ENCODE assay signal across 21 cellular contexts in the genomic region with DNA sequence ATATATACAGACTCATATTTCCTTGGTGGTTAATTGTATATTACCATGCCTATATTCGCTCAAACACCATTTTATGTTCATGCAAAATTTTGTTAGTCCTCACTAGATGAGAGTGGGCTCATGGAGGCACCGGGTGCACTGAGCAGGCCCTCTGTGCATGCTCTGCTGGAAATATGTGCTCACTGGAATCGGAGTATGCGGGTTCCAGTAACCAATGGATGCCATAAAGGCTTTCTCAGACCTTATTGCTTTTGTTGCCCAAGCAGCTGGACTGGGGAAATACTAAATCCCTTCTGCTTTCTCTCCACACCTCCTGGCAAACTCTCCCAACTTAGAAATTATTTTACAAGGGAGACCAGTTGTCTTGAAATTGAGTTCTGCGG. TPM values are rescaled to one million over a fixed set of nuclear protein-coding genes. Genes with fewer than 3 reads are reported as not detected.
DNase-seq lines count a peak whose midpoint lies in the region; ATAC-seq and TF ChIP-seq lines count a peak whose summit lies in the region.
"Had no signal": no experiment of that assay in that cellular context is flagged by ENCODE, and none has a peak within 500 bp of the region (broad histone marks: within the 10 kb centered on the region; RNA-seq: fewer than 3 reads in every experiment).

No MANE protein-coding gene starts in this region.

- BruUV-seq in A673 (replicated peaks; lab: Mats Ljungman, UMichigan), result no TSS peak

- H3K36me3 Mint-ChIP-seq in neural progenitor cell, result no peaks in the 10 kb centered on the region
- H3K36me3 Mint-ChIP-seq: activated naive CD4-positive, alpha-beta T cell treated with anti-CD3 and anti-CD28 coated beads, Interleukin-2, amount 10 ng/mL, durations not matched to agents 7 days and 5 days had no signal

- H3K36me3 ChIP-seq in A673 (ENCODE audit: insufficient read depth, low read length, poor library complexity, severe bottlenecking) (no peaks in the 10 kb centered on the region), Peyer's patch (no peaks in the 10 kb centered on the region), ovary (no peaks in the 10 kb centered on the region), neural progenitor cell (no peaks in the 10 kb centered on the region)
- H3K36me3 ChIP-seq: colonic mucosa had no signal

- H3F3A ChIP-seq in neural progenitor cell (ENCODE audit: low read depth), result no peaks in the 10 kb centered on the region

- no peaks in the 10 kb centered on the region for H3K9me3 ChIP-seq in A673 (ENCODE audit: low read depth, low read length, poor library complexity, severe bottlenecking)
- no peaks in the 10 kb centered on the region for H3K9me3 ChIP-seq in Peyer's patch
- H3K9me3 ChIP-seq in ovary, result no peaks in the 10 kb centered on the region
- no peaks in the 10 kb centered on the region for H3K9me3 ChIP-seq in neural progenitor cell (ENCODE audit: low read depth)
- H3K9me3 ChIP-seq: colonic mucosa had no signal

- peak overlapping the region; percentile 97 for H3K27ac ChIP-seq in A673 (ENCODE audit: low read depth, low read length, poor library complexity, severe bottlenecking)
- peak overlapping the region; percentile 23 to 94 (median 82) for H3K27ac ChIP-seq in Peyer's patch
- peak overlapping the region; percentile 95 to 100 for H3K27ac ChIP-seq in ovary
- no peak overlapping the region for H3K27ac ChIP-seq in neural progenitor cell
- H3K27ac ChIP-seq: colonic mucosa had no signal

- H3K27me3 Mint-ChIP-seq in neural progenitor cell (ENCODE audit: insufficient read depth, low read depth), result peaks cover 89% of the 10 kb centered on the region

- intact Hi-C loops in A673 (cut with micrococcal nuclease; ENCODE audit: unreplicated experiment), result no loop called here
- intact Hi-C loops in ovary (cut with DNase I), result no loop called here

- no peaks in the 10 kb centered on the region for H3K9me3 Mint-ChIP-seq in neural progenitor cell
- H3K9me3 Mint-ChIP-seq: activated CD4-positive, alpha-beta memory T cell treated with anti-CD3 and anti-CD28 coated beads, Interleukin-2, amount 10 ng/mL, durations not matched to agents 7 days and 5 days; activated naive CD4-positive, alpha-beta T cell treated with anti-CD3 and anti-CD28 coated beads, Interleukin-2, amount 10 ng/mL, durations not matched to agents 7 days and 5 days; activated T-cell treated with anti-CD3 and anti-CD28 coated beads, Interleukin-2, amount 50 U/mL, for 24 hours; CD4-positive, alpha-beta memory T cell; T-helper 1 cell treated with Interleukin-12 subunit alpha and Interleukin-12 subunit beta and Interleukin-4 antibody, amounts not matched to agents 30 μg/mL and 1 μg/mL, for 36 hours had no signal

- ATAC-seq in HG02571 (IDR thresholded peaks at IDR 0.05; ENCODE audit: unreplicated experiment), result no peak

- TF ChIP-seq EP300 in ovary (IDR thresholded peaks at IDR 0.05), result no peak

- no peak overlapping the region for H3K4me2 ChIP-seq in neural progenitor cell

- H3K4me1 ChIP-seq in A673 (ENCODE audit: insufficient read depth, low read length, poor library complexity, severe bottlenecking) (peaks cover 74% of the 10 kb centered on the region), Peyer's patch (peaks cover 0 to 13% (median 4%) of the 10 kb centered on the region in 4 donors), ovary (ENCODE audit: insufficient read depth) (peaks cover 9% of the 10 kb centered on the region), neural progenitor cell (no peaks in the 10 kb centered on the region)

- H3K4me1 Mint-ChIP-seq in neural progenitor cell, result no peaks in the 10 kb centered on the region

- no peak overlapping the region for H3K4me3 Mint-ChIP-seq in neural progenitor cell
- H3K4me3 Mint-ChIP-seq: activated CD4-positive, alpha-beta memory T cell treated with anti-CD3 and anti-CD28 coated beads, Interleukin-2, amount 10 ng/mL, durations not matched to agents 7 days and 5 days; activated naive CD4-positive, alpha-beta T cell treated with anti-CD3 and anti-CD28 coated beads, Interleukin-2, amount 10 ng/mL, durations not matched to agents 7 days and 5 days; activated T-cell treated with anti-CD3 and anti-CD28 coated beads, Interleukin-2, amount 50 U/mL, for 24 hours; T-helper 1 cell treated with Interleukin-12 subunit alpha and Interleukin-12 subunit beta and Interleukin-4 antibody, amounts not matched to agents 30 μg/mL and 1 μg/mL, for 36 hours had no signal

- H3K9ac ChIP-seq in neural progenitor cell, result no peak overlapping the region

- DNase-seq in A673 (ENCODE audit: low spot score) (no peak), Peyer's patch (no peak), fibroblast of mammary gland (ENCODE audit: low read depth) (no peak), ovary (no peak), COLO829 (ENCODE audit: low spot score) (no peak), neural progenitor cell (ENCODE audit: low spot score) (no peak), DMS153 (lab: John Stamatoyannopoulos, UW) (no peak)
- DNase-seq: activated CD4-positive, alpha-beta memory T cell treated with anti-CD3 and anti-CD28 coated beads, Interleukin-2, amount 10 ng/mL, durations not matched to agents 7 days and 5 days; activated naive CD4-positive, alpha-beta T cell treated with anti-CD3 and anti-CD28 coated beads, Interleukin-2, amount 10 ng/mL, durations not matched to agents 7 days and 5 days; activated T-cell treated with anti-CD3 and anti-CD28 coated beads, Interleukin-2, amount 50 U/mL, for 24 hours; CD4-positive, alpha-beta memory T cell; colonic mucosa; DMS79 treated with DMSO at 0.1 percent for 48 hours; left ventricle myocardium superior; NCI-H1930; NCI-H446; stimulated activated CD4-positive, alpha-beta T cell treated with anti-CD3 and anti-CD28 coated beads, Interleukin-12 subunit alpha, Interleukin-12 subunit beta, amount 100 ng/mL, for 4 hours had no signal

- CTCF ChIA-PET in A673 (lab: Charles Lee), result no interaction called here

- no peak overlapping the region for H3K27ac Mint-ChIP-seq in neural progenitor cell
- H3K27ac Mint-ChIP-seq: activated CD4-positive, alpha-beta memory T cell treated with anti-CD3 and anti-CD28 coated beads, Interleukin-2, amount 10 ng/mL, durations not matched to agents 7 days and 5 days; activated naive CD4-positive, alpha-beta T cell treated with anti-CD3 and anti-CD28 coated beads, Interleukin-2, amount 10 ng/mL, durations not matched to agents 7 days and 5 days; activated T-cell treated with anti-CD3 and anti-CD28 coated beads, Interleukin-2, amount 50 U/mL, for 24 hours; CD4-positive, alpha-beta memory T cell; T-helper 1 cell treated with Interleukin-12 subunit alpha and Interleukin-12 subunit beta and Interleukin-4 antibody, amounts not matched to agents 30 μg/mL and 1 μg/mL, for 36 hours had no signal

- no peak overlapping the region for H2AFZ ChIP-seq in neural progenitor cell (replicated peaks)

- TF ChIP-seq POLR2A in Peyer's patch (IDR thresholded peaks at IDR 0.05) (no peak), ovary (IDR thresholded peaks at IDR 0.05) (no peak)

- TF ChIP-seq CTCF in A673 (conservative IDR thresholded peaks at IDR 0.05; ENCODE audit: low read depth, low read length), result no peak
- TF ChIP-seq CTCF in Peyer's patch (IDR thresholded peaks at IDR 0.05), result no peak
- no peak for TF ChIP-seq CTCF in fibroblast of mammary gland (conservative IDR thresholded peaks at IDR 0.05; ENCODE audit: control insufficient read depth, insufficient read depth, low read depth, low read length)
- TF ChIP-seq CTCF in ovary (IDR thresholded peaks at IDR 0.05), result no peak
- TF ChIP-seq CTCF in neural progenitor cell (IDR thresholded peaks at IDR 0.05), result no peak

- POLR2A ChIA-PET in A673 (lab: Charles Lee; ENCODE audit: low non-redundant PET), result no interaction called here

- WGBS in ovary, 3 donors, result 19 to 43% (median 28%) methylated on average over 5 of the region's 5 CpGs

- H3K79me2 ChIP-seq in neural progenitor cell (ENCODE audit: low read depth), result no peaks in the 10 kb centered on the region

- peak overlapping the region; percentile 68 for H3K4me3 ChIP-seq in A673 (ENCODE audit: low read depth, low read length, poor library complexity, severe bottlenecking)
- peak overlapping the region in 3 of 4 donors; percentile 6 to 56 (median 36) for H3K4me3 ChIP-seq in Peyer's patch
- peak overlapping the region; percentile 94 for H3K4me3 ChIP-seq in fibroblast of mammary gland (ENCODE audit: control insufficient read depth, low read depth, low read length)
- peak overlapping the region; percentile 56 for H3K4me3 ChIP-seq in ovary
- H3K4me3 ChIP-seq in neural progenitor cell, result no peak overlapping the region
- H3K4me3 ChIP-seq: colonic mucosa had no signal

- H4K20me1 ChIP-seq in neural progenitor cell (ENCODE audit: low read depth), result peaks cover 85% of the 10 kb centered on the region

- no peaks in the 10 kb centered on the region for H3K27me3 ChIP-seq in A673 (replicated peaks; ENCODE audit: insufficient read depth, low read depth, low read length, poor library complexity)
- peaks cover 0 to 3% of the 10 kb centered on the region in 2 donors for H3K27me3 ChIP-seq in Peyer's patch
- no peaks in the 10 kb centered on the region for H3K27me3 ChIP-seq in ovary
- H3K27me3 ChIP-seq in neural progenitor cell, result peaks cover 100% of the 10 kb centered on the region

RNA-seq across cellular contexts. Expression of gene HOXC6, which starts 7.7 kb away (rescaled TPM):
- 20.8 and 22.3 TPM in 2 replicates for total RNA-seq in A673 (2021)
- total RNA-seq in Peyer's patch, result 1 to 10 TPM in 2 of 4 donors, under 1 TPM in 2; 0.70 to 1.7 (median 1.3) TPM
- total RNA-seq in ovary, result 10 to 100 TPM in 5 of 7 donors, 1 to 10 TPM in 2; 3.9 to 56.1 (median 21.4) TPM
- polyA plus RNA-seq in ovary, result 10 to 100 TPM; 23.3 to 37.8 TPM
- total RNA-seq in neural progenitor cell (ENCODE audit: low replicate concordance), result not detected in 2 replicates
- total RNA-seq: activated CD4-positive, alpha-beta memory T cell treated with anti-CD3 and anti-CD28 coated beads, Interleukin-2, amount 10 ng/mL, durations not matched to agents 7 days and 5 days; CD4-positive, alpha-beta memory T cell; frontal cortex had no signal
- polyA plus RNA-seq: CD4-positive, alpha-beta memory T cell had no signal

RNA-seq across cellular contexts. Expression of gene HOXC8, which starts 11.8 kb away (rescaled TPM):
- total RNA-seq in A673 (2021), result 10.9 and 11.1 TPM in 2 replicates
- total RNA-seq in Peyer's patch, result 1 to 10 TPM in 3 of 4 donors, under 1 TPM in 1; 0.35 to 1.7 (median 1.1) TPM
- 10 to 100 TPM in 1 of 7 donors, 1 to 10 TPM in 5, under 1 TPM in 1; 0.34 to 13.9 (median 7.7) TPM for total RNA-seq in ovary
- 10 to 100 TPM in 1 of 2 donors, 1 to 10 TPM in 1; 3.2 to 19.4 TPM for polyA plus RNA-seq in ovary
- not detected in 2 replicates for total RNA-seq in neural progenitor cell (ENCODE audit: low replicate concordance)
- total RNA-seq: activated CD4-positive, alpha-beta memory T cell treated with anti-CD3 and anti-CD28 coated beads, Interleukin-2, amount 10 ng/mL, durations not matched to agents 7 days and 5 days; CD4-positive, alpha-beta memory T cell; colonic mucosa; frontal cortex; left ventricle myocardium superior had no signal
- polyA plus RNA-seq: CD4-positive, alpha-beta memory T cell had no signal

RNA-seq across cellular contexts. Expression of gene HOXC5, which starts 12.3 kb away (rescaled TPM):
- total RNA-seq in A673 (2021) (1.6 and 1.9 TPM in 2 replicates), Peyer's patch (not detected), ovary (10 to 100 TPM in 1 of 7 donors, 1 to 10 TPM in 6; 1.8 to 11.0 (median 3.6) TPM), neural progenitor cell (ENCODE audit: low replicate concordance) (not detected in 2 replicates)
- 1 to 10 TPM; 2.1 to 2.2 TPM for polyA plus RNA-seq in ovary
- total RNA-seq: activated CD4-positive, alpha-beta memory T cell treated with anti-CD3 and anti-CD28 coated beads, Interleukin-2, amount 10 ng/mL, durations not matched to agents 7 days and 5 days; CD4-positive, alpha-beta memory T cell; colonic mucosa; frontal cortex; left ventricle myocardium superior had no signal
- polyA plus RNA-seq: CD4-positive, alpha-beta memory T cell; thymus had no signal

RNA-seq across cellular contexts. Expression of gene HOXC9, which starts 20.6 kb away (rescaled TPM):
- total RNA-seq in A673 (2021) (21.1 and 22.3 TPM in 2 replicates), Peyer's patch (10 to 100 TPM in 1 of 4 donors, 1 to 10 TPM in 2, not detected in 1; 1.7 to 13.2 (median 1.9) TPM), ovary (1 to 10 TPM in 2 of 7 donors, under 1 TPM in 4, not detected in 1; 0.26 to 3.9 (median 0.51) TPM), neural progenitor cell (ENCODE audit: low replicate concordance) (not detected in 2 replicates)
- polyA plus RNA-seq in ovary, result 10 to 100 TPM in 1 of 2 donors, 1 to 10 TPM in 1; 3.4 to 15.0 TPM
- total RNA-seq: activated CD4-positive, alpha-beta memory T cell treated with anti-CD3 and anti-CD28 coated beads, Interleukin-2, amount 10 ng/mL, durations not matched to agents 7 days and 5 days; CD4-positive, alpha-beta memory T cell; colonic mucosa; frontal cortex; left ventricle myocardium superior had no signal
- polyA plus RNA-seq: CD4-positive, alpha-beta memory T cell had no signal

RNA-seq across cellular contexts. Expression of gene HOXC4, which starts 33.1 kb away (rescaled TPM):
- total RNA-seq in A673 (2021), result 9.6 and 9.8 TPM in 2 replicates
- 1 to 10 TPM; 1.1 to 8.3 (median 1.8) TPM for total RNA-seq in Peyer's patch
- total RNA-seq in ovary, result 10 to 100 TPM in 5 of 7 donors, 1 to 10 TPM in 2; 3.3 to 21.8 (median 13.1) TPM
- 10 to 100 TPM in 1 of 2 donors, 1 to 10 TPM in 1; 7.9 to 10.9 TPM for polyA plus RNA-seq in ovary
- not detected in 2 replicates for total RNA-seq in neural progenitor cell (ENCODE audit: low replicate concordance)
- total RNA-seq: CD4-positive, alpha-beta memory T cell; colonic mucosa; frontal cortex; left ventricle myocardium superior had no signal
- polyA plus RNA-seq: CD4-positive, alpha-beta memory T cell had no signal
